ENCODE assay signal across 15 cellular contexts in genomic region chr2:177331446-177331997, GRCh38.
DNase-seq lines count a peak whose midpoint lies in the region; ATAC-seq and TF ChIP-seq lines count a peak whose summit lies in the region.
"Had no signal": no experiment of that assay in that cellular context is flagged by ENCODE, and none has a peak within 500 bp of the region (broad histone marks: within the 10 kb centered on the region; RNA-seq: fewer than 3 reads in every experiment).

No MANE protein-coding gene starts in this region.

- H3F3A ChIP-seq in SK-N-SH (replicated peaks; ENCODE audit: insufficient read depth) = peaks cover 13% of the 10 kb centered on the region
- no peaks in the 10 kb centered on the region for H3F3A ChIP-seq in neural progenitor cell (ENCODE audit: low read depth)

- H3K27ac ChIP-seq in SK-N-SH (ENCODE audit: low read depth in 2 of 2, low read length in 1 of 2) (peak overlapping the region in 1 of 2 experiments; percentile 44; a peak in 1 of 4 replicates), duodenal mucosa (ENCODE audit: low read depth, low read length) (no peak overlapping the region), neural progenitor cell (no peak overlapping the region), tibial artery (peak overlapping the region; percentile 62 to 68)
- H3K27ac ChIP-seq: prostate gland, WERI-Rb-1 had no signal

- H3K27me3 ChIP-seq in SK-N-SH (ENCODE audit: insufficient read depth) (no peaks in the 10 kb centered on the region), duodenal mucosa (ENCODE audit: control insufficient read depth in 1 of 2, insufficient read depth in 2 of 2, low read length in 2 of 2) (no peaks in the 10 kb centered on the region), neural progenitor cell (no peaks in the 10 kb centered on the region), tibial artery (no peaks in the 10 kb centered on the region)
- H3K27me3 ChIP-seq: tibial nerve had no signal

- no peaks in the 10 kb centered on the region for H4K20me1 ChIP-seq in SK-N-SH (ENCODE audit: insufficient read depth)
- no peaks in the 10 kb centered on the region for H4K20me1 ChIP-seq in neural progenitor cell (ENCODE audit: low read depth)

- ATAC-seq in SK-N-SH treated with all-trans-retinoic acid at 6 μM for 48 hours = no peak

- H3K36me3 Mint-ChIP-seq in neural progenitor cell (no peaks in the 10 kb centered on the region), MCF 10A (ENCODE audit: insufficient read depth, unreplicated experiment) (peaks cover 13% of the 10 kb centered on the region)
- H3K36me3 Mint-ChIP-seq in activated T-cell treated with anti-CD3 and anti-CD28 coated beads, Interleukin-2, amount 50 U/mL, for 24 hours (ENCODE audit: low read depth) = peaks cover 6% of the 10 kb centered on the region

- H2AFZ ChIP-seq in SK-N-SH (ENCODE audit: low read depth) = 0 out of 2 replicates have a peak overlapping the region, but pooled peaks have one; percentile 26
- H2AFZ ChIP-seq in neural progenitor cell (replicated peaks) = no peak overlapping the region

- H3K4me3 ChIP-seq in SK-N-SH (ENCODE audit: low read depth in 2 of 2, low read length in 1 of 2) = no peak overlapping the region
- peak overlapping the region in 1 of 2 donors; percentile 32 for H3K4me3 ChIP-seq in duodenal mucosa (ENCODE audit: low read depth in 1 of 2, low read length in 2 of 2)
- no peak overlapping the region for H3K4me3 ChIP-seq in neural progenitor cell
- H3K4me3 ChIP-seq in tibial artery = no peak overlapping the region
- H3K4me3 ChIP-seq: mucosa of descending colon, prostate gland, tibial nerve had no signal

- H3K27ac Mint-ChIP-seq in neural progenitor cell (peak overlapping the region; percentile 75), MCF 10A (ENCODE audit: low read depth, unreplicated experiment) (no peak overlapping the region)
- no peak overlapping the region for H3K27ac Mint-ChIP-seq in activated T-cell treated with anti-CD3 and anti-CD28 coated beads, Interleukin-2, amount 50 U/mL, for 24 hours

- H3K9ac ChIP-seq in SK-N-SH (no peak overlapping the region), duodenal mucosa (ENCODE audit: low read depth in 1 of 2, low read length in 2 of 2) (peak overlapping the region; percentile 35 to 43), neural progenitor cell (no peak overlapping the region)

- no peaks in the 10 kb centered on the region for H3K9me2 ChIP-seq in SK-N-SH

- DNase-seq in SK-N-SH (no peak), neural progenitor cell (ENCODE audit: low spot score) (peak; percentile 40), tibial artery (no peak), MCF 10A (ENCODE audit: unreplicated experiment) (no peak), HPDE6-E6E7 (ENCODE audit: extremely low spot score) (no peak)
- DNase-seq in activated T-cell treated with anti-CD3 and anti-CD28 coated beads, Interleukin-2, amount 50 U/mL, for 24 hours = no peak
- DNase-seq: 8988T; activated effector memory CD4-positive, alpha-beta T cell treated with Interleukin-2 at 50 U/mL for 16 hours; NCI-H2081 treated with DMSO at 0.1 percent for 48 hours had no signal

- no peak overlapping the region for H3K4me2 ChIP-seq in SK-N-SH
- peak overlapping the region; percentile 9 for H3K4me2 ChIP-seq in neural progenitor cell

- no peak for TF ChIP-seq RAD21 in SK-N-SH (IDR thresholded peaks at IDR 0.05; ENCODE audit: low read length)

- intact Hi-C loops in tibial artery (cut with DNase I; ENCODE audit: low total_unique reads) = loop anchor here (5.0 to 10.0 kb wide), 2 partner anchors 69 to 83 kb away; partner anchors contain the start of gene NFE2L2
- intact Hi-C loops in MCF 10A (cut with micrococcal nuclease) = loop anchor here (5.0 to 10.0 kb wide), 2 partner anchors 119 to 677 kb away; partner anchors contain the start of gene HNRNPA3

- no TSS peak for BruUV-seq in MCF 10A (replicated peaks; lab: Mats Ljungman, UMichigan)

- H3K9me3 ChIP-seq in SK-N-SH (no peaks in the 10 kb centered on the region), duodenal mucosa (ENCODE audit: control insufficient read depth in 1 of 2, low read length in 2 of 2) (no peaks in the 10 kb centered on the region), neural progenitor cell (ENCODE audit: low read depth) (no peaks in the 10 kb centered on the region), tibial artery (no peaks in the 10 kb centered on the region)
- H3K9me3 ChIP-seq: mucosa of descending colon, prostate gland, tibial nerve had no signal

- 84% methylated on average over 8 of the region's 8 CpGs for WGBS in SK-N-SH (ENCODE audit: low lambda C conversion rate)

- H3K4me1 ChIP-seq in SK-N-SH (ENCODE audit: control insufficient read depth in 1 of 2, insufficient read depth in 2 of 2, low read depth in 1 of 2, low read length in 1 of 2) = peaks cover 3 to 11% of the 10 kb centered on the region in 2 experiments; a peak in 3 of 4 replicates
- H3K4me1 ChIP-seq in duodenal mucosa (ENCODE audit: control insufficient read depth in 1 of 2, insufficient read depth in 2 of 2, low read length in 2 of 2) = peaks cover 16 to 45% of the 10 kb centered on the region in 2 donors
- peaks cover 6% of the 10 kb centered on the region for H3K4me1 ChIP-seq in neural progenitor cell
- H3K4me1 ChIP-seq in tibial artery = peaks cover 0 to 11% (median 2%) of the 10 kb centered on the region in 4 donors
- H3K4me1 ChIP-seq: prostate gland had no signal

- H3K27me3 Mint-ChIP-seq in neural progenitor cell (ENCODE audit: insufficient read depth, low read depth) (peaks cover 2% of the 10 kb centered on the region), MCF 10A (ENCODE audit: insufficient read depth, unreplicated experiment) (no peaks in the 10 kb centered on the region)
- no peaks in the 10 kb centered on the region for H3K27me3 Mint-ChIP-seq in activated T-cell treated with anti-CD3 and anti-CD28 coated beads, Interleukin-2, amount 50 U/mL, for 24 hours

- POLR2A ChIA-PET in SK-N-SH (lab: Yijun Ruan, JAX) (no interaction called here), MCF 10A (lab: Yijun Ruan, JAX) (interaction anchor here (1.0 to 3.6 kb wide), 5 partner anchors 59 to 166 kb away, joined by 3 to 47 read pairs (median 3); partner anchors contain the start of gene NFE2L2)

- H3K4me3 Mint-ChIP-seq in neural progenitor cell (no peak overlapping the region), MCF 10A (ENCODE audit: unreplicated experiment) (no peak overlapping the region)
- H3K4me3 Mint-ChIP-seq in activated T-cell treated with anti-CD3 and anti-CD28 coated beads, Interleukin-2, amount 50 U/mL, for 24 hours = no peak overlapping the region

- peaks cover 0 to 5% of the 10 kb centered on the region in 2 experiments for H3K36me3 ChIP-seq in SK-N-SH (replicated peaks in 1 of 2; ENCODE audit: control insufficient read depth in 1 of 2, insufficient read depth in 2 of 2, low read length in 1 of 2)
- no peaks in the 10 kb centered on the region for H3K36me3 ChIP-seq in duodenal mucosa (ENCODE audit: control insufficient read depth in 1 of 2, insufficient read depth in 2 of 2, low read length in 2 of 2)
- H3K36me3 ChIP-seq in neural progenitor cell = no peaks in the 10 kb centered on the region
- no peaks in the 10 kb centered on the region for H3K36me3 ChIP-seq in tibial artery
- H3K36me3 ChIP-seq: prostate gland, tibial nerve, WERI-Rb-1 had no signal

- H3K9me3 Mint-ChIP-seq in neural progenitor cell (no peaks in the 10 kb centered on the region), MCF 10A (ENCODE audit: unreplicated experiment) (no peaks in the 10 kb centered on the region)
- H3K9me3 Mint-ChIP-seq in activated T-cell treated with anti-CD3 and anti-CD28 coated beads, Interleukin-2, amount 50 U/mL, for 24 hours = no peaks in the 10 kb centered on the region

- no peak for TF ChIP-seq EP300 in SK-N-SH (IDR thresholded peaks at IDR 0.05; ENCODE audit: borderline replicate concordance in 1 of 2, low read depth in 1 of 2, low read length in 1 of 2)

- H3K79me2 ChIP-seq in SK-N-SH (ENCODE audit: insufficient read depth) (no peaks in the 10 kb centered on the region), neural progenitor cell (ENCODE audit: low read depth) (no peaks in the 10 kb centered on the region)

- TF ChIP-seq CTCF in SK-N-SH (IDR thresholded peaks at IDR 0.05) (no peak), neural progenitor cell (IDR thresholded peaks at IDR 0.05) (no peak), tibial artery (IDR thresholded peaks at IDR 0.05) (no peak), MCF 10A (IDR thresholded peaks at IDR 0.05; ENCODE audit: unreplicated experiment) (no peak)

- peaks cover 7% of the 10 kb centered on the region for H3K4me1 Mint-ChIP-seq in neural progenitor cell
- peaks cover 8% of the 10 kb centered on the region for H3K4me1 Mint-ChIP-seq in MCF 10A (ENCODE audit: insufficient read depth, unreplicated experiment)
- H3K4me1 Mint-ChIP-seq in activated T-cell treated with anti-CD3 and anti-CD28 coated beads, Interleukin-2, amount 50 U/mL, for 24 hours (ENCODE audit: low read depth) = peaks cover 16% of the 10 kb centered on the region

- CTCF ChIA-PET in SK-N-SH (lab: Yijun Ruan, JAX) (interaction anchor here (1.4 to 7.2 kb wide), 2 partner anchors 167 to 170 kb away, joined by 7 to 90 read pairs; no protein-coding TSS in a partner anchor), MCF 10A (lab: Yijun Ruan, JAX) (interaction anchor here (0.6 to 3.0 kb wide), 6 partner anchors 15 to 168 kb away, joined by 3 to 26 read pairs (median 4); partner anchors contain the start of gene NFE2L2)

TF ChIP-seq in SK-N-SH, 30 proteins besides CTCF, POLR2A, EP300 and RAD21:
- TF ChIP-seq POLR2AphosphoS5 (IDR thresholded peaks at IDR 0.05; ENCODE audit: low read depth, low read length) (no peak), SMC3 (IDR thresholded peaks at IDR 0.05; ENCODE audit: low read depth, low read length) (no peak), RFX5 (IDR thresholded peaks at IDR 0.05; ENCODE audit: low read length) (no peak), SIN3A (IDR thresholded peaks at IDR 0.05; ENCODE audit: borderline replicate concordance, low read depth, low read length) (no peak), NRF1 (IDR thresholded peaks at IDR 0.05; ENCODE audit: low read depth, low read length) (no peak)

TF ChIP-seq in SK-N-SH treated with all-trans-retinoic acid at 6 μM for 48 hours, 23 proteins besides CTCF, POLR2A, EP300 and RAD21 (continues in another document):
- TF ChIP-seq CREB5 (CRISPR knock-in tag; IDR thresholded peaks at IDR 0.05; ENCODE audit: low read depth) (no peak), OSR1 (CRISPR knock-in tag; IDR thresholded peaks at IDR 0.05) (no peak), ZFP30 (CRISPR knock-in tag; IDR thresholded peaks at IDR 0.05) (no peak), ZFP3 (CRISPR knock-in tag; IDR thresholded peaks at IDR 0.05) (no peak), ISL1 (CRISPR knock-in tag; IDR thresholded peaks at IDR 0.05) (no peak), ZNF70 (CRISPR knock-in tag; IDR thresholded peaks at IDR 0.05) (no peak)

Comparison
In these comparisons a context has a peak if more than half of its experiments do, and no peak if none do; other contexts are left out.
1. H3K27ac ChIP-seq: peak in tibial artery (2 of 2); none in duodenal mucosa (single experiment) and neural progenitor cell (single experiment).
2. H3K9ac ChIP-seq: peak in duodenal mucosa (2 of 2); none in SK-N-SH (single experiment) and neural progenitor cell (single experiment).